In the genomic region with DNA sequence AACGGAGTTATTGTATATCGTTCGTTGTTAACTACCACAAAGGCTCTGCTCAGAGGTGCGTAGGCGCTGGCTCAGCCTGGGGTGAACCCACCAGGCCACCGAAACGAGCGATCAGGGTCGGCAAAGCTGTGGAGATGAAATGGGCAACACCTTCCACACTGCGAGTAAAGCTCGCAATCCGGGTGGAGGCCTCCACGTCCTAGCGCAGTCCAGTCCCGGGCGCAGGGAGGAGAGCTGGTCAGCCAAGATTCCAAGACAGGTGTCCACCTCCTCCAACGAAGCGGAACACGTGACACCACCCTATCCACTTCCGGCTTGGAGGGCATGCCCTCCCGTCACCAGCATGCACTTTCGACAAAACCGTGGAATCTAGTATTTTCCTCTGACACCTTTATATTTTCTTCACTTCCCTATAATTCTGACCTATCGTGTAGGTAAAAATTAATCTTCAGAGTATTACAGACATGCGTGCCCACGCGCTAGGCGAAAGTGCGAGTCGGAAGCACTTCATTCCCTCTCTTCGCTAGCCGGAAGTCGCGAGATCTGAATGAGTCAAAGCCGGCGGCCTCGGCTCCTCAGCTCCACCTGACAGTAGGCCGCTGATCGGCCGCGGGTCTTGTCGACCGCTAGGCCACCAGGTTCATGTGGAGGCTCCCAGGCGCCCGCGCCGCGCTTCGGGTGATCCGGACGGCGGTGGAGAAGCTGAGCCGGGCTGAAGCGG, we compare ENCODE assay signal across 1 cellular context.
TF ChIP-seq lines count a peak whose summit lies in the region.

A gene with protein sequence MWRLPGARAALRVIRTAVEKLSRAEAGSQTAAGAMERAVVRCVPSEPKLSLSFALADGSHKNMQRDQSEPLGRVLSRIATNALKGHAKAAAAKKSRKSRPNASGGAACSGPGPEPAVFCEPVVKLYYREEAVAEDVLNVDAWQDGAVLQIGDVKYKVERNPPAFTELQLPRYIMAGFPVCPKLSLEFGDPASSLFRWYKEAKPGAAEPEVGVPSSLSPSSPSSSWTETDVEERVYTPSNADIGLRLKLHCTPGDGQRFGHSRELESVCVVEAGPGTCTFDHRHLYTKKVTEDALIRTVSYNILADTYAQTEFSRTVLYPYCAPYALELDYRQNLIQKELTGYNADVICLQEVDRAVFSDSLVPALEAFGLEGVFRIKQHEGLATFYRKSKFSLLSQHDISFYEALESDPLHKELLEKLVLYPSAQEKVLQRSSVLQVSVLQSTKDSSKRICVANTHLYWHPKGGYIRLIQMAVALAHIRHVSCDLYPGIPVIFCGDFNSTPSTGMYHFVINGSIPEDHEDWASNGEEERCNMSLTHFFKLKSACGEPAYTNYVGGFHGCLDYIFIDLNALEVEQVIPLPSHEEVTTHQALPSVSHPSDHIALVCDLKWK (plus strand): TSS at position 537 of the 721 bp plus-strand sequence. CDS start 106 bp downstream, at position 643.

TF ChIP-seq in K562, 482 proteins besides CTCF, POLR2A, EP300 and RAD21 (continued from another document and continues in another):
- TF ChIP-seq, protein P1, sequence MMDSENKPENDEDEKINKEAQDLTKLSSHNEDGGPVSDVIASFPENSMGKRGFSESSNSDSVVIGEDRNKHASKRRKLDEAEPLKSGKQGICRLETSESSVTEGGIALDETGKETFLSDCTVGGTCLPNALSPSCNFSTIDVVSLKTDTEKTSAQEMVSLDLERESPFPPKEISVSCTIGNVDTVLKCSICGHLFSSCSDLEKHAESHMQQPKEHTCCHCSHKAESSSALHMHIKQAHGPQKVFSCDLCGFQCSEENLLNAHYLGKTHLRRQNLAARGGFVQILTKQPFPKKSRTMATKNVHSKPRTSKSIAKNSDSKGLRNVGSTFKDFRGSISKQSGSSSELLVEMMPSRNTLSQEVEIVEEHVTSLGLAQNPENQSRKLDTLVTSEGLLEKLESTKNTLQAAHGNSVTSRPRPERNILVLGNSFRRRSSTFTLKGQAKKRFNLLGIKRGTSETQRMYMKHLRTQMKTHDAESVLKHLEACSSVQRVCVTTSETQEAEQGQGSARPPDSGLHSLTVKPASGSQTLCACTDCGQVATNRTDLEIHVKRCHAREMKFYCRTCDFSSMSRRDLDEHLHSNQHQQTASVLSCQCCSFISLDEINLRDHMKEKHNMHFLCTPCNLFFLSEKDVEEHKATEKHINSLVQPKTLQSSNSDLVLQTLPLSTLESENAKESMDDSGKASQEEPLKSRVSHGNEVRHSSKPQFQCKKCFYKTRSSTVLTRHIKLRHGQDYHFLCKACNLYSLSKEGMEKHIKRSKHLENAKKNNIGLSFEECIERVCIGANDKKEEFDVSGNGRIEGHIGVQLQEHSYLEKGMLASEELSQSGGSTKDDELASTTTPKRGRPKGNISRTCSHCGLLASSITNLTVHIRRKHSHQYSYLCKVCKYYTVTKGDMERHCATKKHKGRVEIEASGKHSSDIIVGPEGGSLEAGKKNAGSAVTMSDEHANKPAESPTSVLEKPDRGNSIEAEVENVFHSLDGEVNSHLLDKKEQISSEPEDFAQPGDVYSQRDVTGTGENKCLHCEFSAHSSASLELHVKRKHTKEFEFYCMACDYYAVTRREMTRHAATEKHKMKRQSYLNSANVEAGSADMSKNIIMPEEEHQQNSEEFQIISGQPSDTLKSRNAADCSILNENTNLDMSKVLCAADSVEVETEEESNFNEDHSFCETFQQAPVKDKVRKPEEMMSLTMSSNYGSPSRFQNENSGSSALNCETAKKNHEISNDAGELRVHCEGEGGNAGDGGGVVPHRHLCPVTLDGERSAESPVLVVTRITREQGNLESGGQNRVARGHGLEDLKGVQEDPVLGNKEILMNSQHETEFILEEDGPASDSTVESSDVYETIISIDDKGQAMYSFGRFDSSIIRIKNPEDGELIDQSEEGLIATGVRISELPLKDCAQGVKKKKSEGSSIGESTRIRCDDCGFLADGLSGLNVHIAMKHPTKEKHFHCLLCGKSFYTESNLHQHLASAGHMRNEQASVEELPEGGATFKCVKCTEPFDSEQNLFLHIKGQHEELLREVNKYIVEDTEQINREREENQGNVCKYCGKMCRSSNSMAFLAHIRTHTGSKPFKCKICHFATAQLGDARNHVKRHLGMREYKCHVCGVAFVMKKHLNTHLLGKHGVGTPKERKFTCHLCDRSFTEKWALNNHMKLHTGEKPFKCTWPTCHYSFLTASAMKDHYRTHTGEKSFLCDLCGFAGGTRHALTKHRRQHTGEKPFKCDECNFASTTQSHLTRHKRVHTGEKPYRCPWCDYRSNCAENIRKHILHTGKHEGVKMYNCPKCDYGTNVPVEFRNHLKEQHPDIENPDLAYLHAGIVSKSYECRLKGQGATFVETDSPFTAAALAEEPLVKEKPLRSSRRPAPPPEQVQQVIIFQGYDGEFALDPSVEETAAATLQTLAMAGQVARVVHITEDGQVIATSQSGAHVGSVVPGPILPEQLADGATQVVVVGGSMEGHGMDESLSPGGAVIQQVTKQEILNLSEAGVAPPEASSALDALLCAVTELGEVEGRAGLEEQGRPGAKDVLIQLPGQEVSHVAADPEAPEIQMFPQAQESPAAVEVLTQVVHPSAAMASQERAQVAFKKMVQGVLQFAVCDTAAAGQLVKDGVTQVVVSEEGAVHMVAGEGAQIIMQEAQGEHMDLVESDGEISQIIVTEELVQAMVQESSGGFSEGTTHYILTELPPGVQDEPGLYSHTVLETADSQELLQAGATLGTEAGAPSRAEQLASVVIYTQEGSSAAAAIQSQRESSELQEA (IDR thresholded peaks at IDR 0.05; ENCODE audit: low read depth), result no peak
- TF ChIP-seq POLR3G (IDR thresholded peaks at IDR 0.05; ENCODE audit: extremely low read depth, insufficient read length, insufficient replicate concordance) (no peak), SNIP1 (IDR thresholded peaks at IDR 0.05; ENCODE audit: low read depth) (no peak), KAT8 (IDR thresholded peaks at IDR 0.05; ENCODE audit: low read depth) (no peak), ZNF133 (CRISPR knock-in tag; IDR thresholded peaks at IDR 0.05) (no peak), BMI1 (IDR thresholded peaks at IDR 0.05; ENCODE audit: low read length) (no peak), SNRNP70 (optimal IDR thresholded peaks at IDR 0.05; ENCODE audit: low read depth, low read length) (no peak), RBM25 (IDR thresholded peaks at IDR 0.05; ENCODE audit: low read depth, low read length, severe bottlenecking) (no peak), ZNF780A (CRISPR knock-in tag; IDR thresholded peaks at IDR 0.05) (no peak), RBM15 (IDR thresholded peaks at IDR 0.05; ENCODE audit: insufficient read depth, low read length) (no peak), HNRNPH1 (optimal IDR thresholded peaks at IDR 0.05; ENCODE audit: low read depth, low read length) (no peak), DPF2 (IDR thresholded peaks at IDR 0.05) (no peak), PYGO2 (tag; IDR thresholded peaks at IDR 0.05) (no peak), PTTG1 (tag; IDR thresholded peaks at IDR 0.05; ENCODE audit: low read depth) (no peak), MTA2 (IDR thresholded peaks at IDR 0.05; ENCODE audit: low read depth) (no peak), NCOA6 (IDR thresholded peaks at IDR 0.05) (no peak), XRCC4 (IDR thresholded peaks at IDR 0.05; ENCODE audit: extremely low read depth, insufficient read depth, insufficient read length) (no peak), GATAD2B (IDR thresholded peaks at IDR 0.05; ENCODE audit: borderline replicate concordance) (peak; percentile 28; the same call in 1 of the 2 replicates)
- TF ChIP-seq, protein P2, sequence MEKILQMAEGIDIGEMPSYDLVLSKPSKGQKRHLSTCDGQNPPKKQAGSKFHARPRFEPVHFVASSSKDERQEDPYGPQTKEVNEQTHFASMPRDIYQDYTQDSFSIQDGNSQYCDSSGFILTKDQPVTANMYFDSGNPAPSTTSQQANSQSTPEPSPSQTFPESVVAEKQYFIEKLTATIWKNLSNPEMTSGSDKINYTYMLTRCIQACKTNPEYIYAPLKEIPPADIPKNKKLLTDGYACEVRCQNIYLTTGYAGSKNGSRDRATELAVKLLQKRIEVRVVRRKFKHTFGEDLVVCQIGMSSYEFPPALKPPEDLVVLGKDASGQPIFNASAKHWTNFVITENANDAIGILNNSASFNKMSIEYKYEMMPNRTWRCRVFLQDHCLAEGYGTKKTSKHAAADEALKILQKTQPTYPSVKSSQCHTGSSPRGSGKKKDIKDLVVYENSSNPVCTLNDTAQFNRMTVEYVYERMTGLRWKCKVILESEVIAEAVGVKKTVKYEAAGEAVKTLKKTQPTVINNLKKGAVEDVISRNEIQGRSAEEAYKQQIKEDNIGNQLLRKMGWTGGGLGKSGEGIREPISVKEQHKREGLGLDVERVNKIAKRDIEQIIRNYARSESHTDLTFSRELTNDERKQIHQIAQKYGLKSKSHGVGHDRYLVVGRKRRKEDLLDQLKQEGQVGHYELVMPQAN (IDR thresholded peaks at IDR 0.05; ENCODE audit: borderline replicate concordance), result peak; percentile 71; the same call in 1 of the 2 replicates
- TF ChIP-seq, protein P3, sequence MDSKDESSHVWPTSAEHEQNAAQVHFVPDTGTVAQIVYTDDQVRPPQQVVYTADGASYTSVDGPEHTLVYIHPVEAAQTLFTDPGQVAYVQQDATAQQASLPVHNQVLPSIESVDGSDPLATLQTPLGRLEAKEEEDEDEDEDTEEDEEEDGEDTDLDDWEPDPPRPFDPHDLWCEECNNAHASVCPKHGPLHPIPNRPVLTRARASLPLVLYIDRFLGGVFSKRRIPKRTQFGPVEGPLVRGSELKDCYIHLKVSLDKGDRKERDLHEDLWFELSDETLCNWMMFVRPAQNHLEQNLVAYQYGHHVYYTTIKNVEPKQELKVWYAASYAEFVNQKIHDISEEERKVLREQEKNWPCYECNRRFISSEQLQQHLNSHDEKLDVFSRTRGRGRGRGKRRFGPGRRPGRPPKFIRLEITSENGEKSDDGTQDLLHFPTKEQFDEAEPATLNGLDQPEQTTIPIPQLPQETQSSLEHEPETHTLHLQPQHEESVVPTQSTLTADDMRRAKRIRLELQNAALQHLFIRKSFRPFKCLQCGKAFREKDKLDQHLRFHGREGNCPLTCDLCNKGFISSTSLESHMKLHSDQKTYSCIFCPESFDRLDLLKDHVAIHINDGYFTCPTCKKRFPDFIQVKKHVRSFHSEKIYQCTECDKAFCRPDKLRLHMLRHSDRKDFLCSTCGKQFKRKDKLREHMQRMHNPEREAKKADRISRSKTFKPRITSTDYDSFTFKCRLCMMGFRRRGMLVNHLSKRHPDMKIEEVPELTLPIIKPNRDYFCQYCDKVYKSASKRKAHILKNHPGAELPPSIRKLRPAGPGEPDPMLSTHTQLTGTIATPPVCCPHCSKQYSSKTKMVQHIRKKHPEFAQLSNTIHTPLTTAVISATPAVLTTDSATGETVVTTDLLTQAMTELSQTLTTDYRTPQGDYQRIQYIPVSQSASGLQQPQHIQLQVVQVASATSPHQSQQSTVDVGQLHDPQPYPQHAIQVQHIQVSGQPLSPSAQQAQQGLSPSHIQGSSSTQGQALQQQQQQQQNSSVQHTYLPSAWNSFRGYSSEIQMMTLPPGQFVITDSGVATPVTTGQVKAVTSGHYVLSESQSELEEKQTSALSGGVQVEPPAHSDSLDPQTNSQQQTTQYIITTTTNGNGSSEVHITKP (IDR thresholded peaks at IDR 0.05; ENCODE audit: partially characterized antibody), result no peak
- TF ChIP-seq, protein P4, sequence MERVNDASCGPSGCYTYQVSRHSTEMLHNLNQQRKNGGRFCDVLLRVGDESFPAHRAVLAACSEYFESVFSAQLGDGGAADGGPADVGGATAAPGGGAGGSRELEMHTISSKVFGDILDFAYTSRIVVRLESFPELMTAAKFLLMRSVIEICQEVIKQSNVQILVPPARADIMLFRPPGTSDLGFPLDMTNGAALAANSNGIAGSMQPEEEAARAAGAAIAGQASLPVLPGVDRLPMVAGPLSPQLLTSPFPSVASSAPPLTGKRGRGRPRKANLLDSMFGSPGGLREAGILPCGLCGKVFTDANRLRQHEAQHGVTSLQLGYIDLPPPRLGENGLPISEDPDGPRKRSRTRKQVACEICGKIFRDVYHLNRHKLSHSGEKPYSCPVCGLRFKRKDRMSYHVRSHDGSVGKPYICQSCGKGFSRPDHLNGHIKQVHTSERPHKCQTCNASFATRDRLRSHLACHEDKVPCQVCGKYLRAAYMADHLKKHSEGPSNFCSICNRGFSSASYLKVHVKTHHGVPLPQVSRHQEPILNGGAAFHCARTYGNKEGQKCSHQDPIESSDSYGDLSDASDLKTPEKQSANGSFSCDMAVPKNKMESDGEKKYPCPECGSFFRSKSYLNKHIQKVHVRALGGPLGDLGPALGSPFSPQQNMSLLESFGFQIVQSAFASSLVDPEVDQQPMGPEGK (CRISPR knock-in tag; IDR thresholded peaks at IDR 0.05; ENCODE audit: borderline replicate concordance), result no peak
- TF ChIP-seq, protein P5, sequence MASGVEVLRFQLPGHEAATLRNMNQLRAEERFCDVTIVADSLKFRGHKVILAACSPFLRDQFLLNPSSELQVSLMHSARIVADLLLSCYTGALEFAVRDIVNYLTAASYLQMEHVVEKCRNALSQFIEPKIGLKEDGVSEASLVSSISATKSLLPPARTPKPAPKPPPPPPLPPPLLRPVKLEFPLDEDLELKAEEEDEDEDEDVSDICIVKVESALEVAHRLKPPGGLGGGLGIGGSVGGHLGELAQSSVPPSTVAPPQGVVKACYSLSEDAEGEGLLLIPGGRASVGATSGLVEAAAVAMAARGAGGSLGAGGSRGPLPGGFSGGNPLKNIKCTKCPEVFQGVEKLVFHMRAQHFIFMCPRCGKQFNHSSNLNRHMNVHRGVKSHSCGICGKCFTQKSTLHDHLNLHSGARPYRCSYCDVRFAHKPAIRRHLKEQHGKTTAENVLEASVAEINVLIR (CRISPR knock-in tag; IDR thresholded peaks at IDR 0.05), result peak; percentile 67
- TF ChIP-seq, protein P6, sequence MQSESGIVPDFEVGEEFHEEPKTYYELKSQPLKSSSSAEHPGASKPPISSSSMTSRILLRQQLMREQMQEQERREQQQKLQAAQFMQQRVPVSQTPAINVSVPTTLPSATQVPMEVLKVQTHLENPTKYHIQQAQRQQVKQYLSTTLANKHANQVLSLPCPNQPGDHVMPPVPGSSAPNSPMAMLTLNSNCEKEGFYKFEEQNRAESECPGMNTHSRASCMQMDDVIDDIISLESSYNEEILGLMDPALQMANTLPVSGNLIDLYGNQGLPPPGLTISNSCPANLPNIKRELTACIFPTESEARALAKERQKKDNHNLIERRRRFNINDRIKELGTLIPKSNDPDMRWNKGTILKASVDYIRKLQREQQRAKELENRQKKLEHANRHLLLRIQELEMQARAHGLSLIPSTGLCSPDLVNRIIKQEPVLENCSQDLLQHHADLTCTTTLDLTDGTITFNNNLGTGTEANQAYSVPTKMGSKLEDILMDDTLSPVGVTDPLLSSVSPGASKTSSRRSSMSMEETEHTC (IDR thresholded peaks at IDR 0.05), result no peak
- TF ChIP-seq, protein P7, sequence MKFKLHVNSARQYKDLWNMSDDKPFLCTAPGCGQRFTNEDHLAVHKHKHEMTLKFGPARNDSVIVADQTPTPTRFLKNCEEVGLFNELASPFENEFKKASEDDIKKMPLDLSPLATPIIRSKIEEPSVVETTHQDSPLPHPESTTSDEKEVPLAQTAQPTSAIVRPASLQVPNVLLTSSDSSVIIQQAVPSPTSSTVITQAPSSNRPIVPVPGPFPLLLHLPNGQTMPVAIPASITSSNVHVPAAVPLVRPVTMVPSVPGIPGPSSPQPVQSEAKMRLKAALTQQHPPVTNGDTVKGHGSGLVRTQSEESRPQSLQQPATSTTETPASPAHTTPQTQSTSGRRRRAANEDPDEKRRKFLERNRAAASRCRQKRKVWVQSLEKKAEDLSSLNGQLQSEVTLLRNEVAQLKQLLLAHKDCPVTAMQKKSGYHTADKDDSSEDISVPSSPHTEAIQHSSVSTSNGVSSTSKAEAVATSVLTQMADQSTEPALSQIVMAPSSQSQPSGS (CRISPR knock-in tag; IDR thresholded peaks at IDR 0.05), result no peak
